9 cellular contexts compared by ENCODE assay signal in the genomic region with DNA sequence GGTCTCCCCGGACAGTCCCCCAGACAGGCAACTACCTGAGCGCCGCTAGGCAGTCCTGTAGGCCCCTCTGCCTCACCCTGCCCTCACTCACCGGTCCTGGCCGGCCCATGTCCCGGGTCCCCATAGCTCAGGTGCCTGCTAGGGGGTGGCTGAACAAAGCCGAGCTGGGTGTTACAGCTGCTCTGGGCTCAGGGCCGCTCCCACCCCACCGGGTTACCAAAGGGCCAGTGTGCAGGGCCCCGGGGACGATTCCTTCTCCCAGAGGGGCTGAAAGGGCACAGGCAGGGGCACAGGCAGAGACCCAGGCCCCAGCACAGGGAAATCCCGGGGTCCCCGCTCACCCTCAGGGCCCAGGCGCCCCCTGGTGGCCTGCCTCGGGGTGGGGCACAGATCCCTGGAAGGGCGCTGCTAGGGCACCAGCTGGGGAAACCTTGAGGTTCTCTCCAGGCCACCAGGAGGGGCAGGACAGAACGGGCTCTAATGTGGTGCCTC.
DNase-seq lines count a peak whose midpoint lies in the region; ATAC-seq and TF ChIP-seq lines count a peak whose summit lies in the region.
"Had no signal": no experiment of that assay in that cellular context is flagged by ENCODE, and none has a peak within 500 bp of the region (broad histone marks: within the 10 kb centered on the region; RNA-seq: fewer than 3 reads in every experiment).

No MANE protein-coding gene starts in this region.

- peaks cover 0 to 3% (median 0%) of the 10 kb centered on the region in 11 donors for H3K9me3 Mint-ChIP-seq in naive thymus-derived CD4-positive, alpha-beta T cell

- CTCF ChIA-PET in naive thymus-derived CD4-positive, alpha-beta T cell (lab: Charles Lee): interaction anchor here (0.6 to 10.1 kb wide), 10 partner anchors 8 to 316 kb away, joined by 3 to 124 read pairs (median 4); a partner anchor contains a TSS

- 0 out of 2 replicates have a peak, but pooled peaks cover 4% of the 10 kb centered on the region for H4K20me1 ChIP-seq in DND-41 (ENCODE audit: insufficient read depth, low read length)

- H3K79me2 ChIP-seq in DND-41 (ENCODE audit: insufficient read depth, low read length): no peaks in the 10 kb centered on the region

- H3K4me2 ChIP-seq in DND-41 (ENCODE audit: insufficient read depth, low read length): no peak overlapping the region

- H3K4me1 ChIP-seq in DND-41 (ENCODE audit: insufficient read depth, low read length): no peaks in the 10 kb centered on the region
- no peaks in the 10 kb centered on the region for H3K4me1 ChIP-seq in naive thymus-derived CD4-positive, alpha-beta T cell (ENCODE audit: control insufficient read depth in 2 of 2, insufficient read depth in 2 of 2, low read length in 2 of 2)

- peak; percentile 75 for ATAC-seq in DND-41 (ENCODE audit: insufficient read depth, low read depth)
- peak; percentile 66 for ATAC-seq in naive thymus-derived CD4-positive, alpha-beta T cell
- no peak for ATAC-seq in HG02840 (IDR thresholded peaks at IDR 0.05; ENCODE audit: low FRiP score, unreplicated experiment)
- no peak for ATAC-seq in GM19452 (IDR thresholded peaks at IDR 0.05; ENCODE audit: unreplicated experiment)

- peak; percentile 81 for TF ChIP-seq CTCF in DND-41 (IDR thresholded peaks at IDR 0.05; ENCODE audit: borderline replicate concordance, extremely low read depth, low read length, poor library complexity, severe bottlenecking)

- H3K27ac ChIP-seq in DND-41 (ENCODE audit: low read length): no peak overlapping the region
- no peak overlapping the region for H3K27ac ChIP-seq in naive thymus-derived CD4-positive, alpha-beta T cell (ENCODE audit: low read depth, low read length)
- H3K27ac ChIP-seq: SK-N-MC had no signal

- no peak overlapping the region for H2AFZ ChIP-seq in DND-41 (ENCODE audit: low read depth, low read length)

- intact Hi-C loops in naive thymus-derived CD4-positive, alpha-beta T cell (cut with micrococcal nuclease): loop anchor here (1.0 to 10.0 kb wide), 7 partner anchors 123 to 442 kb away; a partner anchor contains a TSS

- H3K27ac Mint-ChIP-seq in naive thymus-derived CD4-positive, alpha-beta T cell: no peak overlapping the region

- H3K4me3 ChIP-seq in DND-41 (ENCODE audit: low read depth in 1 of 2, low read length in 2 of 2): no peak overlapping the region
- H3K4me3 ChIP-seq in naive thymus-derived CD4-positive, alpha-beta T cell (ENCODE audit: low read length): no peak overlapping the region
- H3K4me3 ChIP-seq: SK-N-MC had no signal

- peaks cover 0 to 4% (median 0%) of the 10 kb centered on the region in 7 donors for H3K4me1 Mint-ChIP-seq in naive thymus-derived CD4-positive, alpha-beta T cell

- H3K27me3 ChIP-seq in DND-41 (ENCODE audit: insufficient read depth, low read length, poor library complexity): no peaks in the 10 kb centered on the region
- no peaks in the 10 kb centered on the region for H3K27me3 ChIP-seq in naive thymus-derived CD4-positive, alpha-beta T cell (ENCODE audit: control insufficient read depth in 2 of 2, insufficient read depth in 2 of 2, low read length in 2 of 2)

- H3K36me3 Mint-ChIP-seq in naive thymus-derived CD4-positive, alpha-beta T cell: no peaks in the 10 kb centered on the region

- no peaks in the 10 kb centered on the region for H3K9me3 ChIP-seq in DND-41 (ENCODE audit: insufficient read depth, low read length, severe bottlenecking)
- no peaks in the 10 kb centered on the region for H3K9me3 ChIP-seq in naive thymus-derived CD4-positive, alpha-beta T cell (ENCODE audit: control insufficient read depth in 2 of 3, low read length in 3 of 3)

- no peak overlapping the region for H3K4me3 Mint-ChIP-seq in naive thymus-derived CD4-positive, alpha-beta T cell

- POLR2A ChIA-PET in naive thymus-derived CD4-positive, alpha-beta T cell (lab: Charles Lee): interaction anchor here (0.9 to 1.0 kb wide), 2 partner anchors 254 to 256 kb away, joined by 3 to 4 read pairs; no protein-coding TSS in a partner anchor

- H3K9ac ChIP-seq in DND-41 (ENCODE audit: low read depth, low read length): no peak overlapping the region

- H3K27me3 Mint-ChIP-seq in naive thymus-derived CD4-positive, alpha-beta T cell: peaks cover 0 to 4% (median 0%) of the 10 kb centered on the region in 5 donors

- peak; percentile 56 for DNase-seq in DND-41
- peak; percentile 30 for DNase-seq in LHCN-M2 (ENCODE audit: low read depth)
- peak; percentile 59 to 61 for DNase-seq in activated CD4-positive, alpha-beta T cell treated with anti-CD3 and anti-CD28 coated beads, Interleukin-2, amount 50 U/mL, for 4 hours
- DNase-seq in effector CD8-positive, alpha-beta T cell (lab: John Stamatoyannopoulos, UW): peak; percentile 63
- DNase-seq in naive thymus-derived CD4-positive, alpha-beta T cell: peak; percentile 36 to 78 (median 64)
- peak; percentile 50 for DNase-seq in stimulated activated naive CD4-positive, alpha-beta T cell treated with Interleukin-2 at 50 U/mL for 16 hours (lab: John Stamatoyannopoulos, UW)

- H3K36me3 ChIP-seq in DND-41 (ENCODE audit: insufficient read depth, low read length): no peaks in the 10 kb centered on the region
- no peaks in the 10 kb centered on the region for H3K36me3 ChIP-seq in naive thymus-derived CD4-positive, alpha-beta T cell (ENCODE audit: control insufficient read depth in 2 of 3, insufficient read depth in 3 of 3, low read length in 3 of 3)

Comparison
In these comparisons a context has a peak if more than half of its experiments do, and no peak if none do; other contexts are left out.
1. ATAC-seq: peak in DND-41 (single experiment) and naive thymus-derived CD4-positive, alpha-beta T cell (single experiment); none in HG02840 (single experiment) and GM19452 (single experiment).
2. Peak in every context shown above with its lines, with median percentiles within 50 percentile points of each other: DNase-seq.